In genomic region chr13:31699650-31700049, GRCh38 we compare ENCODE assay signal across 18 cellular contexts. TPM values are rescaled to one million over a fixed set of nuclear protein-coding genes. Genes with fewer than 3 reads are reported as not detected.
DNase-seq lines count a peak whose midpoint lies in the region; ATAC-seq and TF ChIP-seq lines count a peak whose summit lies in the region.
"Had no signal": no experiment of that assay in that cellular context is flagged by ENCODE, and none has a peak within 500 bp of the region (broad histone marks: within the 10 kb centered on the region; RNA-seq: fewer than 3 reads in every experiment).

No MANE protein-coding gene starts in this region.

- H3K4me3 ChIP-seq in A673 (ENCODE audit: low read depth, low read length, poor library complexity, severe bottlenecking) (no peak overlapping the region), hepatocyte (no peak overlapping the region)
- H3K4me3 ChIP-seq: dorsolateral prefrontal cortex, SK-N-MC had no signal

- no peak for ATAC-seq in activated T-cell treated with anti-CD3 and anti-CD28 coated beads, Interleukin-2, amount 50 U/mL, for 72 hours (replicated peaks in 1 of 2)

- H3K79me2 ChIP-seq in hepatocyte = no peaks in the 10 kb centered on the region

- H3K27ac ChIP-seq in A673 (ENCODE audit: low read depth, low read length, poor library complexity, severe bottlenecking) (no peak overlapping the region), hepatocyte (no peak overlapping the region)
- H3K27ac ChIP-seq: dorsolateral prefrontal cortex, SK-N-MC had no signal

- intact Hi-C loops in A673 (cut with micrococcal nuclease; ENCODE audit: unreplicated experiment) = no loop called here

- peaks cover 0 to 2% of the 10 kb centered on the region in 2 donors for H3K36me3 Mint-ChIP-seq in activated T-cell treated with anti-CD3 and anti-CD28 coated beads, Interleukin-2, amount 50 U/mL, for 72 hours (ENCODE audit: insufficient read depth in 2 of 2)

- no peak overlapping the region for H3K4me3 Mint-ChIP-seq in activated T-cell treated with anti-CD3 and anti-CD28 coated beads, Interleukin-2, amount 50 U/mL, for 72 hours

- H3K9me3 Mint-ChIP-seq in activated T-cell treated with anti-CD3 and anti-CD28 coated beads, Interleukin-2, amount 50 U/mL, for 72 hours = peaks cover 6% of the 10 kb centered on the region in 2 donors

- POLR2A ChIA-PET in A673 (lab: Charles Lee; ENCODE audit: low non-redundant PET) = no interaction called here

- H3K9me2 ChIP-seq in hepatocyte (replicated peaks; ENCODE audit: insufficient read depth) = no peaks in the 10 kb centered on the region

- H3K27ac Mint-ChIP-seq in activated T-cell treated with anti-CD3 and anti-CD28 coated beads, Interleukin-2, amount 50 U/mL, for 72 hours = no peak overlapping the region

- H4K20me1 ChIP-seq in hepatocyte (ENCODE audit: insufficient read depth, poor library complexity, severe bottlenecking) = no peaks in the 10 kb centered on the region

- peaks cover 6% of the 10 kb centered on the region for H3K27me3 Mint-ChIP-seq in activated T-cell treated with anti-CD3 and anti-CD28 coated beads, Interleukin-2, amount 50 U/mL, for 72 hours (ENCODE audit: low read depth)

- H3K4me1 Mint-ChIP-seq in activated T-cell treated with anti-CD3 and anti-CD28 coated beads, Interleukin-2, amount 50 U/mL, for 72 hours (ENCODE audit: low read depth) = no peaks in the 10 kb centered on the region

- H3K27me3 ChIP-seq in A673 (replicated peaks; ENCODE audit: insufficient read depth, low read depth, low read length, poor library complexity) = peaks cover 6% of the 10 kb centered on the region
- H3K27me3 ChIP-seq in hepatocyte = no peaks in the 10 kb centered on the region
- H3K27me3 ChIP-seq: dorsolateral prefrontal cortex had no signal

- H3K9me3 ChIP-seq in A673 (ENCODE audit: low read depth, low read length, poor library complexity, severe bottlenecking) (no peaks in the 10 kb centered on the region), hepatocyte (ENCODE audit: low read depth) (no peaks in the 10 kb centered on the region)

- no peak overlapping the region for H2AFZ ChIP-seq in hepatocyte

- H3K4me1 ChIP-seq in A673 (ENCODE audit: insufficient read depth, low read length, poor library complexity, severe bottlenecking) (no peaks in the 10 kb centered on the region), hepatocyte (ENCODE audit: insufficient read depth) (no peaks in the 10 kb centered on the region)

- CTCF ChIA-PET in A673 (lab: Charles Lee) = interaction anchor here (0.9 kb wide), 1 partner anchor 162 kb away, joined by 11 read pairs; no protein-coding TSS in a partner anchor

- 48% methylated on average over 3 of the region's 3 CpGs for WGBS in hepatocyte (ENCODE audit: low lambda C conversion rate, missing lambda C conversion rate)

- H3K4me2 ChIP-seq in hepatocyte = no peak overlapping the region

- no peak for DNase-seq in A673 (ENCODE audit: low spot score)
- DNase-seq in ELR (ENCODE audit: low read depth) = peak; percentile 22
- DNase-seq in SK-N-DZ (ENCODE audit: low spot score) = peak; percentile 26
- no peak for DNase-seq in hepatocyte (ENCODE audit: low spot score)
- DNase-seq in pons (ENCODE audit: low spot score) = no peak
- DNase-seq in activated T-cell treated with anti-CD3 and anti-CD28 coated beads, Interleukin-2, amount 50 U/mL, for 72 hours = no peak
- no peak for DNase-seq in stimulated activated CD4-positive, alpha-beta T cell treated with anti-CD3 and anti-CD28 coated beads, Interleukin-12 subunit alpha, Interleukin-12 subunit beta, amount 100 ng/mL, for 4 hours
- no peak for DNase-seq in nucleus accumbens (lab: John Stamatoyannopoulos, UW)
- DNase-seq: activated T-cell treated with anti-CD3 and anti-CD28 coated beads, Interleukin-2, amount 50 U/mL, for 1 hour; dorsolateral prefrontal cortex; NCI-H69; stimulated activated CD4-positive, alpha-beta T cell treated with anti-CD3 and anti-CD28 coated beads, Interleukin-2, amount 100 ng/mL, for 24 hours had no signal

- TF ChIP-seq CTCF in A673 (conservative IDR thresholded peaks at IDR 0.05; ENCODE audit: low read depth, low read length) (peak; percentile 26; the same call in 1 of the 2 replicates), hepatocyte (IDR thresholded peaks at IDR 0.05; ENCODE audit: poor library complexity) (peak; percentile 23)

- no peaks in the 10 kb centered on the region for H3K36me3 ChIP-seq in A673 (ENCODE audit: insufficient read depth, low read length, poor library complexity, severe bottlenecking)
- no peaks in the 10 kb centered on the region for H3K36me3 ChIP-seq in hepatocyte (replicated peaks; ENCODE audit: insufficient read depth, low read depth)

- no TSS peak for BruUV-seq in A673 (replicated peaks; lab: Mats Ljungman, UMichigan)

RNA-seq across cellular contexts. Expression of gene RXFP2, which starts 39.7 kb away (rescaled TPM):
- total RNA-seq in A673 (2021) (not detected in 2 replicates), hepatocyte (not detected in 2 replicates)
- not detected in 2 replicates for polyA plus RNA-seq in SK-N-DZ (2014; cell fraction: cytosol; rRNA removed)
- not detected in 2 replicates for polyA plus RNA-seq in SK-N-DZ (2014; cell fraction: nucleus; rRNA removed)
- polyA plus RNA-seq in hepatocyte = not detected in 2 replicates
- not detected for total RNA-seq in activated T-cell treated with anti-CD3 and anti-CD28 coated beads, Interleukin-2, amount 50 U/mL, for 72 hours
- total RNA-seq: Daoy, H4, HT-29, posterior vena cava had no signal
- polyA plus RNA-seq: BJ had no signal

Comparison
In these comparisons a context has a peak if more than half of its experiments do, and no peak if none do; other contexts are left out.
1. DNase-seq: peak in ELR (single experiment) and SK-N-DZ (single experiment); none in A673 (single experiment), hepatocyte (single experiment), pons (single experiment), activated T-cell treated with anti-CD3 and anti-CD28 coated beads, Interleukin-2, amount 50 U/mL, for 72 hours (0 of 2), stimulated activated CD4-positive, alpha-beta T cell treated with anti-CD3 and anti-CD28 coated beads, Interleukin-12 subunit alpha, Interleukin-12 subunit beta, amount 100 ng/mL, for 4 hours (single experiment) and nucleus accumbens (0 of 56).